In the genomic region with DNA sequence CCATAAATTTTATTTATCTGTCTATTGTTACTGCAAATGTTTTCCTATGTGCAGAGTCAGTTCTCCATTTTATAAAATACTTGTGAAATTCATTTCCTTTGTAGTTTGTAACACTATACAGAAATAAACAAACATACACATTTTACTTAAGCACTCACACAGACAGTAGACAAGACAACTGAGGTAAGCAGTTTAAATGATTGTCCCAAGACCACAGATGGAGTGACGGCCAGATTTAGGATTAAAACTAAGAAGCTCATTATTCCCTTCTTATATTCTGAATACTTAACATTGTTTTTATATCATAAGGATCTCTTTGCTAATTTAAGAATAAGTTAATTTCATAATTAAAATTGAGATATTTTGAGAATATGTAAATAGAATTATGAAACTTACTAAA, we compare ENCODE assay signal across 9 cellular contexts.
DNase-seq lines count a peak whose midpoint lies in the region; ATAC-seq, FAIRE-seq and TF ChIP-seq lines count a peak whose summit lies in the region.
"Had no signal": no experiment of that assay in that cellular context is flagged by ENCODE, and none has a peak within 500 bp of the region (broad histone marks: within the 10 kb centered on the region; RNA-seq: fewer than 3 reads in every experiment).

No MANE protein-coding gene starts in this region.

- H3K27ac ChIP-seq in kidney (ENCODE audit: low read depth in 2 of 2, low read length in 2 of 2) (no peak overlapping the region), transverse colon (peak overlapping the region in 3 of 4 donors; percentile 62 to 82 (median 74))

- no peak for ATAC-seq in activated naive CD4-positive, alpha-beta T cell treated with anti-CD3 and anti-CD28 coated beads, Interleukin-2, amount 50 U/mL, for 72 hours
- ATAC-seq in GM19397 (IDR thresholded peaks at IDR 0.05; ENCODE audit: unreplicated experiment) (no peak), GM21717 (IDR thresholded peaks at IDR 0.05; ENCODE audit: unreplicated experiment) (no peak)

- no peak overlapping the region for H3K27ac Mint-ChIP-seq in activated naive CD4-positive, alpha-beta T cell treated with anti-CD3 and anti-CD28 coated beads for 36 hours
- H3K27ac Mint-ChIP-seq in activated naive CD4-positive, alpha-beta T cell treated with anti-CD3 and anti-CD28 coated beads, Interleukin-2, amount 50 U/mL, for 72 hours = peak overlapping the region; percentile 81 to 91

- H3K36me3 Mint-ChIP-seq in activated naive CD4-positive, alpha-beta T cell treated with anti-CD3 and anti-CD28 coated beads for 36 hours (ENCODE audit: low read depth) = peaks cover 3% of the 10 kb centered on the region
- peaks cover 0 to 6% of the 10 kb centered on the region in 2 donors for H3K36me3 Mint-ChIP-seq in activated naive CD4-positive, alpha-beta T cell treated with anti-CD3 and anti-CD28 coated beads, Interleukin-2, amount 50 U/mL, for 72 hours

- no peaks in the 10 kb centered on the region for H3K27me3 Mint-ChIP-seq in activated naive CD4-positive, alpha-beta T cell treated with anti-CD3 and anti-CD28 coated beads for 36 hours (ENCODE audit: low read depth)

- H3K27me3 ChIP-seq in transverse colon = no peaks in the 10 kb centered on the region
- H3K27me3 ChIP-seq: SJSA1 had no signal

- H3K4me1 Mint-ChIP-seq in activated naive CD4-positive, alpha-beta T cell treated with anti-CD3 and anti-CD28 coated beads for 36 hours (ENCODE audit: low read depth) = peaks cover 17% of the 10 kb centered on the region

- WGBS in transverse colon (ENCODE audit: low coverage in 1 of 2), 2 donors = 50 to 66% methylated on average over 1 of the region's 1 CpG

- H3K4me3 ChIP-seq in kidney (ENCODE audit: low read length in 2 of 2) (peak overlapping the region; percentile 66 to 91), transverse colon (peak overlapping the region in 3 of 4 donors; percentile 30 to 53 (median 39))

- H3K4me1 ChIP-seq in kidney (ENCODE audit: control insufficient read depth in 1 of 2, insufficient read depth in 1 of 2, low read depth in 1 of 2, low read length in 2 of 2) (peaks cover 2 to 11% of the 10 kb centered on the region in 2 donors), transverse colon (peaks cover 0 to 48% (median 20%) of the 10 kb centered on the region in 4 donors)

- H3K36me3 ChIP-seq in kidney (ENCODE audit: control insufficient read depth in 1 of 2, insufficient read depth in 2 of 2, low read length in 2 of 2) (no peaks in the 10 kb centered on the region), transverse colon (no peaks in the 10 kb centered on the region)
- H3K36me3 ChIP-seq: SJSA1 had no signal

- intact Hi-C loops in activated naive CD4-positive, alpha-beta T cell treated with anti-CD3 and anti-CD28 coated beads for 36 hours (cut with micrococcal nuclease) = loop anchor here (5.0 kb wide), 1 partner anchor 362 kb away; no protein-coding TSS in a partner anchor
- intact Hi-C loops in kidney (cut with DNase I) = no loop called here
- intact Hi-C loops in transverse colon (cut with DNase I; ENCODE audit: low total_unique reads) = no loop called here

- no peaks in the 10 kb centered on the region for H3K9me3 Mint-ChIP-seq in activated naive CD4-positive, alpha-beta T cell treated with anti-CD3 and anti-CD28 coated beads for 36 hours
- peaks cover 0 to 7% of the 10 kb centered on the region in 2 donors for H3K9me3 Mint-ChIP-seq in activated naive CD4-positive, alpha-beta T cell treated with anti-CD3 and anti-CD28 coated beads, Interleukin-2, amount 50 U/mL, for 72 hours

- H3K9ac ChIP-seq in kidney (ENCODE audit: low read length in 2 of 2) = peak overlapping the region; percentile 38 to 44

- no peak for DNase-seq in activated naive CD4-positive, alpha-beta T cell treated with anti-CD3 and anti-CD28 coated beads for 36 hours
- DNase-seq in activated naive CD4-positive, alpha-beta T cell (lab: John Stamatoyannopoulos, UW) = no peak
- DNase-seq in activated naive CD4-positive, alpha-beta T cell treated with anti-CD3 and anti-CD28 coated beads, Interleukin-2, amount 50 U/mL, for 72 hours (ENCODE audit: low spot score in 2 of 2) = no peak
- DNase-seq in kidney = no peak
- DNase-seq in transverse colon = no peak
- no peak for DNase-seq in effector CD8-positive, alpha-beta T cell (lab: John Stamatoyannopoulos, UW)

- CTCF ChIA-PET in activated naive CD4-positive, alpha-beta T cell treated with anti-CD3 and anti-CD28 coated beads for 36 hours (lab: Charles Lee) = interaction anchor here (0.6 kb wide), 2 partner anchors 299 to 524 kb away, joined by 3 to 4 read pairs; no protein-coding TSS in a partner anchor

- TF ChIP-seq CTCF in kidney (IDR thresholded peaks at IDR 0.05; ENCODE audit: borderline replicate concordance, extremely low read depth, insufficient read depth) (no peak), transverse colon (IDR thresholded peaks at IDR 0.05) (no peak)

- FAIRE-seq in kidney (lab: Jason Lieb, UNC) = peak; percentile 96

- no peaks in the 10 kb centered on the region for H3K9me3 ChIP-seq in kidney (ENCODE audit: control insufficient read depth in 1 of 2, low read length in 2 of 2)
- H3K9me3 ChIP-seq in transverse colon = no peaks in the 10 kb centered on the region
- H3K9me3 ChIP-seq: SJSA1 had no signal

- no peak for TF ChIP-seq POLR2A in transverse colon (IDR thresholded peaks at IDR 0.05)

- H3K4me3 Mint-ChIP-seq in activated naive CD4-positive, alpha-beta T cell treated with anti-CD3 and anti-CD28 coated beads for 36 hours = peak overlapping the region; percentile 66

- in situ Hi-C loops in transverse colon (cut with MboI; ENCODE audit: low pct_ligation_motif_present in 1 of 4, low pct_unique_long_range_greater_than_20kb in 1 of 4, low sequenced_read_pairs in 3 of 4) = no loop called here

- TF ChIP-seq EP300 in transverse colon (IDR thresholded peaks at IDR 0.05; ENCODE audit: low read depth) = no peak

Comparison
In these comparisons a context has a peak if more than half of its experiments do, and no peak if none do; other contexts are left out.
1. H3K27ac ChIP-seq: peak in transverse colon (3 of 4); none in kidney (0 of 2).